8 cellular contexts compared by ENCODE assay signal in genomic region chr11:133934599-133935550, GRCh38. TPM values are rescaled to one million over a fixed set of nuclear protein-coding genes. Genes with fewer than 3 reads are reported as not detected.
DNase-seq lines count a peak whose midpoint lies in the region; ATAC-seq and FAIRE-seq lines count a peak whose summit lies in the region.

No MANE protein-coding gene starts in this region.

- peak; percentile 85 for DNase-seq in AG08395 (ENCODE audit: low spot score)
- DNase-seq in HTR-8/SVneo (ENCODE audit: insufficient read length, low spot score): peak; percentile 66
- peak in 53 of 58 donors; percentile 33 to 93 (median 76) for DNase-seq in anterior cingulate cortex (lab: John Stamatoyannopoulos, UW)
- DNase-seq in left colon: peak in 1 of 2 donors; percentile 55
- no peak for DNase-seq in activated gamma-delta T cell (lab: John Stamatoyannopoulos, UW)
- DNase-seq in NCI-H1930 (lab: John Stamatoyannopoulos, UW): no peak
- DNase-seq in Kasumi-1 (lab: John Stamatoyannopoulos, UW): no peak
- no peak for DNase-seq in NCI-H1092 treated with DMSO at 0.1 percent for 48 hours (lab: John Stamatoyannopoulos, UW)

- no peak for FAIRE-seq in HTR-8/SVneo (lab: Jason Lieb, UNC)

- ATAC-seq in left colon: peak; percentile 96

- intact Hi-C loops in left colon (cut with DNase I, micrococcal nuclease): no loop called here

RNA-seq across cellular contexts. Expression of gene IGSF9B, which starts 21.9 kb away (rescaled TPM):
- 1 to 10 TPM; 2.3 to 4.4 TPM for total RNA-seq in left colon

Comparison
In these comparisons a context has a peak if more than half of its experiments do, and no peak if none do; other contexts are left out.
1. DNase-seq: peak in AG08395 (single experiment), HTR-8/SVneo (single experiment) and anterior cingulate cortex (53 of 58); none in activated gamma-delta T cell (single experiment), NCI-H1930 (0 of 2), Kasumi-1 (0 of 2) and NCI-H1092 treated with DMSO at 0.1 percent for 48 hours (single experiment).